21 cellular contexts compared by ENCODE assay signal in genomic region chrX:137483554-137483953, GRCh38.
DNase-seq lines count a peak whose midpoint lies in the region; FAIRE-seq and TF ChIP-seq lines count a peak whose summit lies in the region.
"Had no signal": no experiment of that assay in that cellular context is flagged by ENCODE, and none has a peak within 500 bp of the region (broad histone marks: within the 10 kb centered on the region; RNA-seq: fewer than 3 reads in every experiment).

No MANE protein-coding gene starts in this region.

- H3K14ac ChIP-seq in H1 (ENCODE audit: insufficient read length): no peak overlapping the region

- no peak overlapping the region for H2AFZ ChIP-seq in H1 (ENCODE audit: low read length)

- FAIRE-seq in H1 (lab: Jason Lieb, UNC): peak; percentile 28
- FAIRE-seq: D721Med, G401.6, GM12892, GM18507, GM19239 had no signal

- no peak overlapping the region for H3K56ac ChIP-seq in H1 (replicated peaks; ENCODE audit: insufficient read length, low read depth, low read length)

- H4K91ac ChIP-seq in H1 (replicated peaks; ENCODE audit: insufficient read length, low read length): no peak overlapping the region

- no peaks in the 10 kb centered on the region for H3K36me3 ChIP-seq in HEK293 (ENCODE audit: control insufficient read depth in 2 of 2, insufficient read depth in 1 of 2, low read length in 2 of 2)
- no peaks in the 10 kb centered on the region for H3K36me3 ChIP-seq in H1 (ENCODE audit: control insufficient read depth in 2 of 4, insufficient read depth in 4 of 4, low read length in 3 of 4)
- H3K36me3 ChIP-seq: BLaER1 treated with 17β-estradiol and CSF1 and Interleukin-3, amounts not matched to agents 10 nM and 100 nM had no signal

- H3K4me3 ChIP-seq in HEK293 (ENCODE audit: low read depth, low read length) (no peak overlapping the region), H1 (ENCODE audit: extremely low read depth in 1 of 4, insufficient read depth in 2 of 4, low read depth in 3 of 4, low read length in 4 of 4) (no peak overlapping the region)
- H3K4me3 ChIP-seq: A549; BLaER1 treated with 17β-estradiol and CSF1 and Interleukin-3, amounts not matched to agents 10 nM and 100 nM had no signal

- no peak overlapping the region for H2AK5ac ChIP-seq in H1 (ENCODE audit: low read depth, low read length)

- H3K4me2 ChIP-seq in H1 (ENCODE audit: insufficient read depth in 1 of 2, low read depth in 2 of 2, low read length in 2 of 2): no peak overlapping the region
- H3K4me2 ChIP-seq: A549; BLaER1 treated with 17β-estradiol and CSF1 and Interleukin-3, amounts not matched to agents 10 nM and 100 nM had no signal

- no peaks in the 10 kb centered on the region for H3K23me2 ChIP-seq in H1 (ENCODE audit: low read depth, low read length)

- no peak overlapping the region for H4K8ac ChIP-seq in H1 (ENCODE audit: extremely low read depth, insufficient read depth, low read length)

- no peak overlapping the region for H2BK5ac ChIP-seq in H1 (ENCODE audit: low read depth, low read length)

- peak; percentile 6 for DNase-seq in DMS53 (lab: John Stamatoyannopoulos, UW)
- no peak for DNase-seq in DMS53 treated with DMSO at 0.1 percent for 48 hours (lab: John Stamatoyannopoulos, UW; ENCODE audit: unreplicated experiment)
- no peak for DNase-seq in H1 (ENCODE audit: low read depth in 1 of 2, low spot score in 2 of 2)
- DNase-seq in NCI-H2029 treated with DMSO at 0.1 percent for 48 hours (lab: John Stamatoyannopoulos, UW): no peak
- DNase-seq: AML-193; Caco-2; Calu3; CD4-positive, alpha-beta T cell; CD8-positive, alpha-beta T cell; DMS79 treated with DMSO at 0.1 percent for 48 hours; GF-D8 had no signal

- H3K27ac ChIP-seq in HEK293 (ENCODE audit: extremely low read depth, low read depth, low read length) (no peak overlapping the region), H1 (ENCODE audit: low read depth, low read length) (no peak overlapping the region)
- H3K27ac ChIP-seq: 22Rv1; A549; BLaER1 treated with 17β-estradiol and CSF1 and Interleukin-3, amounts not matched to agents 10 nM and 100 nM; C4-2B had no signal

- TF ChIP-seq CTCF in HEK293 (tag by site-specific recombination; IDR thresholded peaks at IDR 0.05) (no peak), H1 (IDR thresholded peaks at IDR 0.05; ENCODE audit: control extremely low read depth in 1 of 3, insufficient read depth in 1 of 3, low read depth in 1 of 3, low read length in 3 of 3) (no peak)

- H2BK20ac ChIP-seq in H1 (ENCODE audit: low read length): no peak overlapping the region

- H3K4me1 ChIP-seq in HEK293 (ENCODE audit: control insufficient read depth, insufficient read depth, low read length): no peaks in the 10 kb centered on the region
- H3K4me1 ChIP-seq in H1 (replicated peaks in 1 of 4; ENCODE audit: control insufficient read depth in 3 of 4, insufficient read depth in 4 of 4, low read length in 3 of 4): no peaks in the 10 kb centered on the region
- H3K4me1 ChIP-seq: A549; BLaER1 treated with 17β-estradiol and CSF1 and Interleukin-3, amounts not matched to agents 10 nM and 100 nM; Caco-2 had no signal

- no peak overlapping the region for H3K9ac ChIP-seq in H1 (replicated peaks in 1 of 4; ENCODE audit: extremely low read depth in 1 of 4, low read depth in 3 of 4, low read length in 3 of 4)
- H3K9ac ChIP-seq: BLaER1 treated with 17β-estradiol and CSF1 and Interleukin-3, amounts not matched to agents 10 nM and 100 nM had no signal

- no peak overlapping the region for H4K5ac ChIP-seq in H1 (ENCODE audit: insufficient read length, low read depth, low read length)

- CTCF ChIA-PET in HEK293 (lab: Yijun Ruan, JAX) (no interaction called here), H1 (lab: Charles Lee; ENCODE audit: partially characterized antibody) (no interaction called here)

- H3K9me3 ChIP-seq in HEK293 (ENCODE audit: control insufficient read depth, insufficient read depth, low read depth, low read length) (no peaks in the 10 kb centered on the region), H1 (ENCODE audit: insufficient read depth in 2 of 2, low read depth in 1 of 2, low read length in 1 of 2) (no peaks in the 10 kb centered on the region)
- H3K9me3 ChIP-seq: A549, Caco-2 had no signal

- H3K23ac ChIP-seq in H1 (ENCODE audit: insufficient read length): no peak overlapping the region

- H4K20me1 ChIP-seq in H1 (replicated peaks in 1 of 2; ENCODE audit: control insufficient read depth in 1 of 2, insufficient read depth in 2 of 2, low read length in 2 of 2): no peaks in the 10 kb centered on the region
- H4K20me1 ChIP-seq: BLaER1 treated with 17β-estradiol and CSF1 and Interleukin-3, amounts not matched to agents 10 nM and 100 nM had no signal

- no peaks in the 10 kb centered on the region for H3K27me3 ChIP-seq in H1 (replicated peaks in 1 of 4; ENCODE audit: control insufficient read depth in 3 of 4, extremely low read depth in 1 of 4, insufficient read depth in 3 of 4, low read length in 3 of 4)

- no peak overlapping the region for H2BK15ac ChIP-seq in H1 (ENCODE audit: low read length)

- H3K79me1 ChIP-seq in H1 (ENCODE audit: low read depth, low read length): no peaks in the 10 kb centered on the region

- POLR2A ChIA-PET in HEK293 (lab: Yijun Ruan, JAX): no interaction called here
- POLR2A ChIA-PET in H1 (lab: Charles Lee; ENCODE audit: partially characterized antibody): no interaction called here

- no peak overlapping the region for H2BK12ac ChIP-seq in H1 (ENCODE audit: low read depth, low read length)

- no peak for TF ChIP-seq POLR2A in H1 (IDR thresholded peaks at IDR 0.05; ENCODE audit: control extremely low read depth in 1 of 2, low read depth in 2 of 2, low read length in 2 of 2)

- H3K79me2 ChIP-seq in H1 (ENCODE audit: control insufficient read depth in 1 of 2, insufficient read depth in 2 of 2, low read length in 2 of 2): no peaks in the 10 kb centered on the region

- TF ChIP-seq RAD21 in H1 (IDR thresholded peaks at IDR 0.05 in 1 of 2, conservative IDR thresholded peaks at IDR 0.05 in 1 of 2; ENCODE audit: low read depth in 2 of 2, low read length in 2 of 2): no peak

- no peak for TF ChIP-seq EP300 in H1 (IDR thresholded peaks at IDR 0.05; ENCODE audit: borderline replicate concordance in 1 of 2, low read depth in 2 of 2, low read length in 2 of 2)

- no peak overlapping the region for H3K18ac ChIP-seq in H1 (ENCODE audit: extremely low read depth, low read length)

- no peak overlapping the region for H2BK120ac ChIP-seq in H1 (replicated peaks; ENCODE audit: low read depth, low read length)

- H3K4ac ChIP-seq in H1 (replicated peaks; ENCODE audit: insufficient read length, low read depth, low read length): no peak overlapping the region

TF ChIP-seq in H1, 55 proteins besides CTCF, POLR2A, EP300 and RAD21:
- TF ChIP-seq RNF2 (IDR thresholded peaks at IDR 0.05; ENCODE audit: borderline replicate concordance, low read depth, low read length, missing control alignments, poor library complexity, severe bottlenecking) (no peak), EZH2 (IDR thresholded peaks at IDR 0.05; ENCODE audit: low read depth, low read length, severe bottlenecking) (no peak), JUN (IDR thresholded peaks at IDR 0.05; ENCODE audit: low read depth, low read length) (no peak), POU5F1 (IDR thresholded peaks at IDR 0.05; ENCODE audit: low read depth, low read length) (no peak), CTBP2 (IDR thresholded peaks at IDR 0.05; ENCODE audit: borderline replicate concordance, insufficient read depth, insufficient read length, low read length) (no peak), SP4 (IDR thresholded peaks at IDR 0.05; ENCODE audit: low read length) (no peak), BACH1 (IDR thresholded peaks at IDR 0.05; ENCODE audit: low read length) (no peak), TCF12 (IDR thresholded peaks at IDR 0.05; ENCODE audit: low read depth, low read length) (no peak), TAF7 (optimal IDR thresholded peaks at IDR 0.05; ENCODE audit: borderline replicate concordance, low read depth, low read length) (no peak), ASH2L (IDR thresholded peaks at IDR 0.05; ENCODE audit: low read length) (no peak), GTF2F1 (IDR thresholded peaks at IDR 0.05; ENCODE audit: borderline replicate concordance, low read depth, low read length) (no peak), CHD2 (IDR thresholded peaks at IDR 0.05; ENCODE audit: low read length) (no peak)
